Comparison of ENCODE assay signal across 8 cellular contexts in genomic region chr11:72643547-72643946, GRCh38. TPM values are rescaled to one million over a fixed set of nuclear protein-coding genes. Genes with fewer than 3 reads are reported as not detected.
DNase-seq lines count a peak whose midpoint lies in the region; ATAC-seq, FAIRE-seq and TF ChIP-seq lines count a peak whose summit lies in the region.

No MANE protein-coding gene starts in this region.

- WGBS in adrenal gland, 4 donors: 62 to 68% (median 65%) methylated on average over 7 of the region's 7 CpGs

- H3K4me1 ChIP-seq in adrenal gland (replicated peaks in 1 of 2): peaks cover 13 to 14% of the 10 kb centered on the region in 2 donors

- no peaks in the 10 kb centered on the region for H3K36me3 Mint-ChIP-seq in CD4-positive, alpha-beta T cell (ENCODE audit: low read depth)
- H3K36me3 Mint-ChIP-seq in mesothelial cell of epicardium: no peaks in the 10 kb centered on the region

- H3K4me3 Mint-ChIP-seq in CD4-positive, alpha-beta T cell: peak overlapping the region; percentile 71
- peak overlapping the region; percentile 44 for H3K4me3 Mint-ChIP-seq in mesothelial cell of epicardium

- no peak for TF ChIP-seq POLR2A in adrenal gland (IDR thresholded peaks at IDR 0.05)

- H3K4me1 Mint-ChIP-seq in CD4-positive, alpha-beta T cell (ENCODE audit: low read depth): peaks cover 7% of the 10 kb centered on the region
- H3K4me1 Mint-ChIP-seq in mesothelial cell of epicardium: peaks cover 4% of the 10 kb centered on the region

- TF ChIP-seq CTCF in CD4-positive, alpha-beta T cell (IDR thresholded peaks at IDR 0.05): no peak
- no peak for TF ChIP-seq CTCF in adrenal gland (IDR thresholded peaks at IDR 0.05)
- no peak for TF ChIP-seq CTCF in mesothelial cell of epicardium (IDR thresholded peaks at IDR 0.05; ENCODE audit: unreplicated experiment)
- no peak for TF ChIP-seq CTCF in D721Med (IDR thresholded peaks at IDR 0.05; ENCODE audit: insufficient read depth, missing control alignments)

- H3K36me3 ChIP-seq in adrenal gland (replicated peaks in 1 of 2): no peaks in the 10 kb centered on the region

- peaks cover 21% of the 10 kb centered on the region for H3K27me3 ChIP-seq in CD4-positive, alpha-beta T cell (ENCODE audit: control insufficient read depth, insufficient read depth, low read length)
- H3K27me3 ChIP-seq in adrenal gland: no peaks in the 10 kb centered on the region

- H3K9me3 ChIP-seq in CD4-positive, alpha-beta T cell (ENCODE audit: control insufficient read depth, low read length): no peaks in the 10 kb centered on the region
- no peaks in the 10 kb centered on the region for H3K9me3 ChIP-seq in adrenal gland (replicated peaks in 1 of 3)

- H3K27ac ChIP-seq in CD4-positive, alpha-beta T cell (ENCODE audit: low read depth, low read length): no peak overlapping the region
- H3K27ac ChIP-seq in adrenal gland: peak overlapping the region in 1 of 5 donors; percentile 75

- CTCF ChIA-PET in CD4-positive, alpha-beta T cell (lab: Charles Lee): interaction anchor here (1.6 to 2.5 kb wide), 3 partner anchors 51 to 58 kb away, joined by 3 to 7 read pairs (median 7); no protein-coding TSS in a partner anchor

- ATAC-seq in CD4-positive, alpha-beta T cell (ENCODE audit: poor library complexity): no peak

- peak; percentile 33 for FAIRE-seq in HTR-8/SVneo (lab: Jason Lieb, UNC)
- FAIRE-seq in D721Med (lab: Jason Lieb, UNC): no peak

- intact Hi-C loops in CD4-positive, alpha-beta T cell (cut with DNase I, micrococcal nuclease): loop anchor here (1.0 to 2.0 kb wide), 3 partner anchors 58 to 173 kb away; no protein-coding TSS in a partner anchor
- intact Hi-C loops in adrenal gland (cut with DNase I): loop anchor here (5.0 to 10.0 kb wide), 2 partner anchors 46 to 159 kb away; no protein-coding TSS in a partner anchor

- no peak for DNase-seq in CD4-positive, alpha-beta T cell
- DNase-seq in HTR-8/SVneo (ENCODE audit: insufficient read length, low spot score): peak; percentile 72
- peak; percentile 45 to 82 (median 67) for DNase-seq in adrenal gland
- DNase-seq in mesothelial cell of epicardium (ENCODE audit: low spot score in 2 of 2, unreplicated experiment in 2 of 2): no peak
- DNase-seq in D721Med (ENCODE audit: insufficient read length, low spot score): no peak
- DNase-seq in NCI-H146 (lab: John Stamatoyannopoulos, UW): no peak
- DNase-seq in DMS 273 treated with DMSO at 0.1 percent for 48 hours (lab: John Stamatoyannopoulos, UW): no peak
- no peak for DNase-seq in mesenteric fat pad (ENCODE audit: low spot score)

- no peak overlapping the region for H3K27ac Mint-ChIP-seq in CD4-positive, alpha-beta T cell
- no peak overlapping the region for H3K27ac Mint-ChIP-seq in mesothelial cell of epicardium

- peaks cover 10% of the 10 kb centered on the region for H3K27me3 Mint-ChIP-seq in CD4-positive, alpha-beta T cell
- peaks cover 20% of the 10 kb centered on the region for H3K27me3 Mint-ChIP-seq in mesothelial cell of epicardium (ENCODE audit: low read depth)

- no peaks in the 10 kb centered on the region for H3K9me3 Mint-ChIP-seq in CD4-positive, alpha-beta T cell
- H3K9me3 Mint-ChIP-seq in mesothelial cell of epicardium: no peaks in the 10 kb centered on the region

- POLR2A ChIA-PET in CD4-positive, alpha-beta T cell (lab: Charles Lee): no interaction called here

- no peak overlapping the region for H3K4me3 ChIP-seq in adrenal gland

RNA-seq across cellular contexts. Expression of gene PDE2A, which starts 30.7 kb away (rescaled TPM):
- 1 to 10 TPM; 4.0 to 4.5 TPM for total RNA-seq in CD4-positive, alpha-beta T cell
- total RNA-seq in adrenal gland (100 to 1,000 TPM in 2 of 8 donors, 10 to 100 TPM in 6; 52.3 to 226 (median 60.8) TPM), mesothelial cell of epicardium (0.63 to 1.4 TPM (median 1.1 TPM) in 3 replicates), mesenteric fat pad (125 TPM)
- polyA plus RNA-seq in adrenal gland: 100 to 1,000 TPM in 1 of 3 donors, 10 to 100 TPM in 2; 70.4 to 106 (median 82.5) TPM

Comparison
In these comparisons a context has a peak if more than half of its experiments do, and no peak if none do; other contexts are left out.
1. DNase-seq: peak in HTR-8/SVneo (single experiment) and adrenal gland (7 of 7); none in CD4-positive, alpha-beta T cell (0 of 10), mesothelial cell of epicardium (0 of 2), D721Med (single experiment), NCI-H146 (single experiment), DMS 273 treated with DMSO at 0.1 percent for 48 hours (single experiment) and mesenteric fat pad (single experiment).
2. RNA of gene PDE2A, which starts 30.7 kb away (total RNA-seq): 125 TPM in mesenteric fat pad (single experiment) and 52.3 to 226 TPM in adrenal gland; 4.0 to 4.5 TPM in CD4-positive, alpha-beta T cell and 0.63 to 1.4 TPM in mesothelial cell of epicardium; every median in the first group is over 4 times any median in the second.